ENCODE assay signal across 18 cellular contexts in genomic region chr20:1417273-1417672, GRCh38. TPM values are rescaled to one million over a fixed set of nuclear protein-coding genes. Genes with fewer than 3 reads are reported as not detected.
A peak's percentile ranks its signal among the peaks of the same experiment; 100 is the strongest.
DNase-seq lines count a peak whose midpoint lies in the region; ATAC-seq, FAIRE-seq and TF ChIP-seq lines count a peak whose summit lies in the region.
"Had no signal": no experiment of that assay in that cellular context is flagged by ENCODE, and none has a peak within 500 bp of the region (broad histone marks: within the 10 kb centered on the region; RNA-seq: fewer than 3 reads in every experiment).

No MANE protein-coding gene starts in this region.

- no peak for TF ChIP-seq CTCF in HepG2 (CRISPR knock-in tag; IDR thresholded peaks at IDR 0.05)
- TF ChIP-seq CTCF in right lobe of liver (IDR thresholded peaks at IDR 0.05), result no peak
- no peak for TF ChIP-seq CTCF in fibroblast of villous mesenchyme (IDR thresholded peaks at IDR 0.05; ENCODE audit: insufficient read depth, low read depth, low read length)

- H3K4me2 ChIP-seq in HepG2 (ENCODE audit: low read depth, low read length), result no peak overlapping the region; the same call in 1 of the 2 replicates

- H3K27ac ChIP-seq in HepG2 (ENCODE audit: extremely low read length, insufficient read depth, low read length), result no peak overlapping the region
- no peak overlapping the region for H3K27ac ChIP-seq in right lobe of liver
- no peak overlapping the region for H3K27ac ChIP-seq in substantia nigra (ENCODE audit: low read depth, low read length, poor library complexity, severe bottlenecking)
- H3K27ac ChIP-seq: ascending aorta, lower lobe of right lung, ovary had no signal

- TF ChIP-seq POLR2A in HepG2 (IDR thresholded peaks at IDR 0.05; ENCODE audit: insufficient read depth in 1 of 2, low read depth in 2 of 2, low read length in 2 of 2) (no peak), right lobe of liver (IDR thresholded peaks at IDR 0.05) (no peak)

- BruUV-seq in HepG2 (replicated peaks; lab: Mats Ljungman, UMichigan), result no TSS peak

- H3K36me3 ChIP-seq in HepG2 (replicated peaks in 1 of 2; ENCODE audit: control insufficient read depth in 1 of 2, insufficient read depth in 2 of 2, low read length in 2 of 2) (no peaks in the 10 kb centered on the region), right lobe of liver (no peaks in the 10 kb centered on the region)
- H3K36me3 ChIP-seq: ascending aorta, HAP-1, lower lobe of right lung, ovary had no signal

- H3K27me3 ChIP-seq in HepG2 (ENCODE audit: control insufficient read depth in 1 of 2, insufficient read depth in 2 of 2, low read length in 2 of 2) (no peaks in the 10 kb centered on the region), right lobe of liver (no peaks in the 10 kb centered on the region)
- H3K27me3 ChIP-seq: ascending aorta, ovary had no signal

- H3K9me3 ChIP-seq in HepG2 (ENCODE audit: low read length), result no peaks in the 10 kb centered on the region
- no peaks in the 10 kb centered on the region for H3K9me3 ChIP-seq in right lobe of liver
- H3K9me3 ChIP-seq: lower lobe of right lung, ovary had no signal

- 69% methylated on average over 5 of the region's 5 CpGs for WGBS in HepG2 (ENCODE audit: low lambda C conversion rate)
- 78% methylated on average over 3 of the region's 5 CpGs for WGBS in right lobe of liver (ENCODE audit: insufficient coverage, low coverage, low lambda C conversion rate, missing lambda C conversion rate)

- no peaks in the 10 kb centered on the region for H3K79me2 ChIP-seq in HepG2 (ENCODE audit: insufficient read depth, low read length)

- DNase-seq in HepG2 (ENCODE audit: low spot score), result peak; percentile 70
- no peak for DNase-seq in right lobe of liver
- DNase-seq in SW 1271 (lab: John Stamatoyannopoulos, UW), result peak; percentile 96 to 97
- peak; percentile 59 for DNase-seq in fibroblast of villous mesenchyme (ENCODE audit: low read depth)
- peak; percentile 64 for DNase-seq in urothelium cell line (ENCODE audit: low spot score)
- no peak for DNase-seq in substantia nigra (lab: John Stamatoyannopoulos, UW)
- DNase-seq in NCI-H2107 treated with DMSO at 0.1 percent for 48 hours (lab: John Stamatoyannopoulos, UW; ENCODE audit: unreplicated experiment), result no peak
- DNase-seq: activated CD4-positive, CD25-positive, alpha-beta regulatory T cell; activated T-cell treated with anti-CD3 and anti-CD28 coated beads, Interleukin-2, amount 50 U/mL, for 24 hours; effector memory CD8-positive, alpha-beta T cell; hypothalamus; lower lobe of right lung; NCI-H1436; NCI-H748 treated with DMSO at 0.1 percent for 48 hours; ovary had no signal

- in situ Hi-C loops in HepG2 (cut with HindIII; ENCODE audit: extremely low pct_ligation_motif_present, low pct_unique_long_range_greater_than_20kb), result no loop called here

- no peaks in the 10 kb centered on the region for H4K20me1 ChIP-seq in HepG2 (ENCODE audit: insufficient read depth, low read length)

- FAIRE-seq in HepG2 (lab: Jason Lieb, UNC), result no peak
- FAIRE-seq in urothelium cell line (lab: Jason Lieb, UNC), result no peak

- no peak for TF ChIP-seq RAD21 in HepG2 (CRISPR knock-in tag; IDR thresholded peaks at IDR 0.05)

- intact Hi-C loops in HepG2 (cut with micrococcal nuclease; ENCODE audit: unreplicated experiment) (no loop called here), right lobe of liver (cut with DNase I) (no loop called here)

- H3K4me3 ChIP-seq in HepG2 (replicated peaks in 1 of 3; ENCODE audit: insufficient read depth in 1 of 3, low read depth in 2 of 3, low read length in 3 of 3) (no peak overlapping the region), right lobe of liver (no peak overlapping the region), fibroblast of villous mesenchyme (ENCODE audit: low read depth, low read length) (no peak overlapping the region)
- H3K4me3 ChIP-seq: ascending aorta, HAP-1, lower lobe of right lung, ovary had no signal

- ATAC-seq in HepG2 (peak; percentile 52), right lobe of liver (no peak), HG03439 (IDR thresholded peaks at IDR 0.05; ENCODE audit: unreplicated experiment) (no peak)
- ATAC-seq: effector memory CD8-positive, alpha-beta T cell; lower lobe of right lung had no signal

- POLR2A ChIA-PET in HepG2 (lab: Yijun Ruan, JAX), result no interaction called here

- no peak overlapping the region for H2AFZ ChIP-seq in HepG2 (ENCODE audit: low read length)

- CTCF ChIA-PET in HepG2 (lab: Yijun Ruan, JAX; ENCODE audit: low intra/inter-chr PET ratio, low total read pairs), result no interaction called here

- no peak for TF ChIP-seq EP300 in HepG2 (IDR thresholded peaks at IDR 0.05; ENCODE audit: low read depth in 2 of 2, low read length in 2 of 2)
- TF ChIP-seq EP300 in HepG2 (CRISPR knock-in tag; IDR thresholded peaks at IDR 0.05; ENCODE audit: borderline replicate concordance), result no peak

- no peak overlapping the region for H3K9ac ChIP-seq in HepG2 (ENCODE audit: insufficient read depth, low read depth, low read length)

- peaks cover 19% of the 10 kb centered on the region for H3K4me1 ChIP-seq in HepG2 (ENCODE audit: insufficient read depth, low read length)
- H3K4me1 ChIP-seq in right lobe of liver, result no peaks in the 10 kb centered on the region
- H3K4me1 ChIP-seq: ascending aorta, HAP-1, lower lobe of right lung had no signal

TF ChIP-seq in HepG2, 621 proteins besides CTCF, POLR2A, EP300 and RAD21 (continues in another document):
- TF ChIP-seq IKZF4 (CRISPR knock-in tag; IDR thresholded peaks at IDR 0.05; ENCODE audit: borderline replicate concordance, low read depth, not compliant biosample characterization), result no peak

RNA-seq across cellular contexts. Expression of gene FKBP1A, which starts 24.4 kb away (rescaled TPM):
- total RNA-seq in HepG2 (2016; rRNA removed; fragmentation: Illumina TruSeq; extraction: Trizol) (119 and 188 TPM in 2 replicates), right lobe of liver (10 to 100 TPM; 56.9 to 86.9 (median 63.4) TPM), fibroblast of villous mesenchyme (120 and 172 TPM in 2 replicates)
- 32.5 and 44.9 TPM in 2 replicates for total RNA-seq in HepG2 (2016; cell fraction: cytosol; rRNA removed; fragmentation: Illumina TruSeq; extraction: Trizol; ENCODE audit: low read depth)
- 120 and 187 TPM in 2 replicates for total RNA-seq in HepG2 (2016; cell fraction: insoluble cytoplasmic fraction; rRNA removed; fragmentation: Illumina TruSeq; extraction: Trizol)
- 119 and 132 TPM in 2 replicates for total RNA-seq in HepG2 (2016; cell fraction: membrane; rRNA removed; fragmentation: Illumina TruSeq; extraction: Trizol)
- total RNA-seq in HepG2 (2016; cell fraction: nucleus; rRNA removed; fragmentation: Illumina TruSeq; extraction: Trizol), result 70.0 and 93.2 TPM in 2 replicates
- 436 and 468 TPM in 2 replicates for polyA plus RNA-seq in HepG2 (2011; rRNA removed)
- polyA plus RNA-seq in HepG2 (2011; cell fraction: cytosol; rRNA removed), result 445 and 560 TPM in 2 replicates
- 139 and 210 TPM in 2 replicates for polyA plus RNA-seq in HepG2 (2011; cell fraction: nucleus; rRNA removed)
- 286 and 329 TPM in 2 replicates for polyA plus RNA-seq in HepG2 (2012)
- 115 and 137 TPM in 2 replicates for polyA plus RNA-seq in HepG2 (2016; cell fraction: cytosol; fragmentation: Illumina TruSeq; extraction: Trizol; ENCODE audit: low read depth)
- 594 and 645 TPM in 2 replicates for polyA plus RNA-seq in HepG2 (2016; cell fraction: insoluble cytoplasmic fraction; fragmentation: Illumina TruSeq; extraction: Trizol; ENCODE audit: low read depth)
- polyA plus RNA-seq in HepG2 (2016; cell fraction: membrane; fragmentation: Illumina TruSeq; extraction: Trizol; ENCODE audit: low read depth), result 321 and 333 TPM in 2 replicates
- polyA plus RNA-seq in HepG2 (2016; cell fraction: nucleus; fragmentation: Illumina TruSeq; extraction: Trizol; ENCODE audit: insufficient read depth, low read depth), result 249 and 270 TPM in 2 replicates
- 241 and 466 TPM in 2 replicates for polyA minus RNA-seq in HepG2 (2011; rRNA and poly(A)+ RNA removed; ENCODE audit: low replicate concordance)
- polyA minus RNA-seq in HepG2 (2011; cell fraction: cytosol; rRNA and poly(A)+ RNA removed), result 119 and 130 TPM in 2 replicates
- polyA minus RNA-seq in HepG2 (2011; cell fraction: nucleus; rRNA and poly(A)+ RNA removed), result 63.7 and 102 TPM in 2 replicates

RNA-seq across cellular contexts. Expression of gene NSFL1C, which starts 49.4 kb away (rescaled TPM):
- total RNA-seq in HepG2 (2016; rRNA removed; fragmentation: Illumina TruSeq; extraction: Trizol), result 62.7 and 74.0 TPM in 2 replicates
- total RNA-seq in HepG2 (2016; cell fraction: cytosol; rRNA removed; fragmentation: Illumina TruSeq; extraction: Trizol; ENCODE audit: low read depth), result 27.0 and 31.9 TPM in 2 replicates
- total RNA-seq in HepG2 (2016; cell fraction: insoluble cytoplasmic fraction; rRNA removed; fragmentation: Illumina TruSeq; extraction: Trizol), result 67.3 and 70.8 TPM in 2 replicates
- total RNA-seq in HepG2 (2016; cell fraction: membrane; rRNA removed; fragmentation: Illumina TruSeq; extraction: Trizol), result 34.0 and 35.0 TPM in 2 replicates
- 57.9 and 59.7 TPM in 2 replicates for total RNA-seq in HepG2 (2016; cell fraction: nucleus; rRNA removed; fragmentation: Illumina TruSeq; extraction: Trizol)
- 22.9 and 31.9 TPM in 2 replicates for polyA plus RNA-seq in HepG2 (2011; rRNA removed)
- 24.0 and 30.9 TPM in 2 replicates for polyA plus RNA-seq in HepG2 (2011; cell fraction: cytosol; rRNA removed)
- 94.8 and 100 TPM in 2 replicates for polyA plus RNA-seq in HepG2 (2011; cell fraction: nucleus; rRNA removed)
- 82.3 and 83.4 TPM in 2 replicates for polyA plus RNA-seq in HepG2 (2012)
- 54.9 and 58.8 TPM in 2 replicates for polyA plus RNA-seq in HepG2 (2016; cell fraction: cytosol; fragmentation: Illumina TruSeq; extraction: Trizol; ENCODE audit: low read depth)
- polyA plus RNA-seq in HepG2 (2016; cell fraction: insoluble cytoplasmic fraction; fragmentation: Illumina TruSeq; extraction: Trizol; ENCODE audit: low read depth), result 139 and 153 TPM in 2 replicates
- polyA plus RNA-seq in HepG2 (2016; cell fraction: membrane; fragmentation: Illumina TruSeq; extraction: Trizol; ENCODE audit: low read depth), result 55.7 and 56.7 TPM in 2 replicates
- 105 and 116 TPM in 2 replicates for polyA plus RNA-seq in HepG2 (2016; cell fraction: nucleus; fragmentation: Illumina TruSeq; extraction: Trizol; ENCODE audit: insufficient read depth, low read depth)
- polyA minus RNA-seq in HepG2 (2011; rRNA and poly(A)+ RNA removed; ENCODE audit: low replicate concordance), result 23.6 and 36.6 TPM in 2 replicates
- 11.3 and 16.5 TPM in 2 replicates for polyA minus RNA-seq in HepG2 (2011; cell fraction: cytosol; rRNA and poly(A)+ RNA removed)
- 149 and 165 TPM in 2 replicates for polyA minus RNA-seq in HepG2 (2011; cell fraction: nucleus; rRNA and poly(A)+ RNA removed)
- total RNA-seq in right lobe of liver, result 10 to 100 TPM; 40.8 to 53.5 (median 43.4) TPM
- total RNA-seq in fibroblast of villous mesenchyme, result 22.0 and 24.5 TPM in 2 replicates

Comparison
In these comparisons a context has a peak if more than half of its experiments do, and no peak if none do; other contexts are left out.
1. DNase-seq: peak in HepG2 (single experiment), SW 1271 (2 of 2), fibroblast of villous mesenchyme (single experiment) and urothelium cell line (single experiment); none in right lobe of liver (0 of 3), substantia nigra (0 of 49) and NCI-H2107 treated with DMSO at 0.1 percent for 48 hours (single experiment).